6 cellular contexts compared by ENCODE assay signal in the genomic region with DNA sequence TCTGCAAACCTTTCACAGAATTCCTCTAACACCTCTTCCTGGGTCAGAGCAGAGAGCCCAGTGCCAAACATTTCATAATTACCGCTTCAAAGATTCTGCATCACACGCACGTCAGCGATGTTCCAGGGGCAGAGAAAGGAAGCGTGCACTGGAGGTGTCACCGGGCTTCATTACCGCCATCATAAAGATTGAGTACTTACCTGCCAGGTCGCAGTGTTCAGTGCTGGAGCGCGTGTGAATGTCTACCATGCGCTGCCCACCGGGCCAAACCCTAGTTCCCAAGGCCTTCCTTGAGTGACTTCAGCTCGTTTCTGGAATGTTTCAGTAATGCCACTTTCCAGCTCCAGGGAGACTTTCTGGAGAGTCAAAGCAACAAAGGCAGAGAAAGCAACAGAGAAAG.
"Had no signal": no experiment of that assay in that cellular context is flagged by ENCODE, and none has a peak within 500 bp of the region (broad histone marks: within the 10 kb centered on the region; RNA-seq: fewer than 3 reads in every experiment).

No MANE protein-coding gene starts in this region.

- H3K27ac ChIP-seq: HL-60 had no signal

- FAIRE-seq: HepG2 had no signal

- DNase-seq: GOT3, H7, HCEC 1CT, KBM-7 had no signal
